Comparison of ENCODE assay signal across 8 cellular contexts in genomic region chr1:3623441-3624150, GRCh38. TPM values are rescaled to one million over a fixed set of nuclear protein-coding genes. Genes with fewer than 3 reads are reported as not detected.
DNase-seq lines count a peak whose midpoint lies in the region; ATAC-seq, FAIRE-seq and TF ChIP-seq lines count a peak whose summit lies in the region.

No MANE protein-coding gene starts in this region.

- H2BK120ac ChIP-seq in mesendoderm (ENCODE audit: low read depth, low read length), result no peak overlapping the region

- no peak overlapping the region for H2AK5ac ChIP-seq in mesendoderm (ENCODE audit: low read length)

- peak overlapping the region; percentile 89 for H3K27ac Mint-ChIP-seq in activated naive CD4-positive, alpha-beta T cell treated with anti-CD3 and anti-CD28 coated beads, Interleukin-2, amount 10 ng/mL, durations not matched to agents 7 days and 5 days

- CTCF ChIA-PET in activated naive CD4-positive, alpha-beta T cell treated with anti-CD3 and anti-CD28 coated beads, Interleukin-2, amount 10 ng/mL, durations not matched to agents 7 days and 5 days (lab: Charles Lee), result interaction anchor here (0.8 to 3.7 kb wide), 4 partner anchors 9 to 170 kb away, joined by 3 to 12 read pairs (median 6); no protein-coding TSS in a partner anchor

- peaks cover 33% of the 10 kb centered on the region for H3K27me3 Mint-ChIP-seq in activated naive CD4-positive, alpha-beta T cell treated with anti-CD3 and anti-CD28 coated beads, Interleukin-2, amount 10 ng/mL, durations not matched to agents 7 days and 5 days

- no peak overlapping the region for H3K18ac ChIP-seq in mesendoderm (ENCODE audit: low read length)

- peaks cover 6% of the 10 kb centered on the region for H3K4me1 ChIP-seq in mesendoderm (ENCODE audit: control insufficient read depth, low read depth, low read length)
- H3K4me1 ChIP-seq in upper lobe of right lung, result peaks cover 26% of the 10 kb centered on the region

- H2BK15ac ChIP-seq in mesendoderm (replicated peaks; ENCODE audit: low read depth), result no peak overlapping the region

- H3K27ac ChIP-seq in mesendoderm (ENCODE audit: low read depth, low read length) (no peak overlapping the region), upper lobe of right lung (peak overlapping the region; percentile 56)

- H4K5ac ChIP-seq in mesendoderm (ENCODE audit: low read length), result no peak overlapping the region

- intact Hi-C loops in upper lobe of right lung (cut with DNase I), result no loop called here

- peak; percentile 37 for DNase-seq in activated naive CD4-positive, alpha-beta T cell treated with anti-CD3 and anti-CD28 coated beads, Interleukin-2, amount 10 ng/mL, durations not matched to agents 7 days and 5 days
- DNase-seq in activated naive CD4-positive, alpha-beta T cell (lab: John Stamatoyannopoulos, UW), result no peak
- DNase-seq in bronchial epithelial cell (ENCODE audit: low read depth), result no peak
- peak; percentile 11 for DNase-seq in mesendoderm
- DNase-seq in upper lobe of right lung, result no peak
- no peak for DNase-seq in NCI-H446 (lab: John Stamatoyannopoulos, UW)
- no peak for DNase-seq in DMS79 treated with DMSO at 0.1 percent for 48 hours (lab: John Stamatoyannopoulos, UW)
- DNase-seq in RPMI8226, result no peak

- peaks cover 4% of the 10 kb centered on the region for H3K36me3 ChIP-seq in bronchial epithelial cell (ENCODE audit: control insufficient read depth, insufficient read depth, low read length)
- H3K36me3 ChIP-seq in mesendoderm (ENCODE audit: control insufficient read depth, insufficient read depth, low read length), result no peaks in the 10 kb centered on the region
- H3K36me3 ChIP-seq in upper lobe of right lung, result peaks cover 14% of the 10 kb centered on the region

- peak overlapping the region; percentile 96 for H3K4me2 ChIP-seq in mesendoderm (ENCODE audit: low read length)

- peak overlapping the region; percentile 91 for H3K56ac ChIP-seq in mesendoderm (ENCODE audit: low read length)

- FAIRE-seq in bronchial epithelial cell (lab: Jason Lieb, UNC), result no peak

- TF ChIP-seq CTCF in bronchial epithelial cell (IDR thresholded peaks at IDR 0.05; ENCODE audit: insufficient read depth, low read length, severe bottlenecking) (no peak), upper lobe of right lung (IDR thresholded peaks at IDR 0.05) (no peak)

- peaks cover 3% of the 10 kb centered on the region for H3K79me1 ChIP-seq in mesendoderm (ENCODE audit: low read length)

- no peaks in the 10 kb centered on the region for H3K79me2 ChIP-seq in mesendoderm (ENCODE audit: control insufficient read depth, insufficient read depth, low read length)

- no peak overlapping the region for H4K8ac ChIP-seq in mesendoderm (ENCODE audit: low read depth, low read length)

- no peaks in the 10 kb centered on the region for H3K9me3 Mint-ChIP-seq in activated naive CD4-positive, alpha-beta T cell treated with anti-CD3 and anti-CD28 coated beads, Interleukin-2, amount 10 ng/mL, durations not matched to agents 7 days and 5 days

- no peak overlapping the region for H3K23ac ChIP-seq in mesendoderm (ENCODE audit: low read length)

- H3K4ac ChIP-seq in mesendoderm (ENCODE audit: low read depth, low read length), result no peak overlapping the region

- H3K4me1 Mint-ChIP-seq in activated naive CD4-positive, alpha-beta T cell treated with anti-CD3 and anti-CD28 coated beads, Interleukin-2, amount 10 ng/mL, durations not matched to agents 7 days and 5 days, result peaks cover 31% of the 10 kb centered on the region

- peaks cover 2% of the 10 kb centered on the region for H3K36me3 Mint-ChIP-seq in activated naive CD4-positive, alpha-beta T cell treated with anti-CD3 and anti-CD28 coated beads, Interleukin-2, amount 10 ng/mL, durations not matched to agents 7 days and 5 days

- no CpG with 5 or more reads among the region's 21 CpGs for WGBS in mesendoderm (ENCODE audit: extremely low coverage, insufficient coverage, low lambda C conversion rate)

- H2BK5ac ChIP-seq in mesendoderm (ENCODE audit: low read length), result no peak overlapping the region

- H3K9ac ChIP-seq in mesendoderm (ENCODE audit: low read length), result peak overlapping the region; percentile 84

- peak overlapping the region; percentile 81 for H3K4me3 Mint-ChIP-seq in activated naive CD4-positive, alpha-beta T cell treated with anti-CD3 and anti-CD28 coated beads, Interleukin-2, amount 10 ng/mL, durations not matched to agents 7 days and 5 days

- no peaks in the 10 kb centered on the region for H3K9me3 ChIP-seq in upper lobe of right lung

- peak overlapping the region; percentile 93 for H3K4me3 ChIP-seq in bronchial epithelial cell (ENCODE audit: low read depth, low read length)
- peak overlapping the region; percentile 83 for H3K4me3 ChIP-seq in mesendoderm (ENCODE audit: low read length)
- H3K4me3 ChIP-seq in upper lobe of right lung, result peak overlapping the region; percentile 99

- no peak for ATAC-seq in upper lobe of right lung

- H3K27me3 ChIP-seq in bronchial epithelial cell (ENCODE audit: control insufficient read depth, insufficient read depth, low read length), result no peaks in the 10 kb centered on the region
- no peaks in the 10 kb centered on the region for H3K27me3 ChIP-seq in mesendoderm (ENCODE audit: insufficient read depth, low read length, poor library complexity)
- H3K27me3 ChIP-seq in upper lobe of right lung, result no peaks in the 10 kb centered on the region

RNA-seq across cellular contexts. Expression of gene TPRG1L, which starts 1.2 kb away (rescaled TPM):
- total RNA-seq in bronchial epithelial cell (31.5 and 33.4 TPM in 2 replicates), upper lobe of right lung (47.5 TPM)
- polyA plus RNA-seq in mesendoderm (2013, experiment 1 of 2), result 13.7 TPM
- polyA plus RNA-seq in mesendoderm (2013, experiment 2 of 2), result 13.4 TPM

RNA-seq across cellular contexts. Expression of gene MEGF6, which starts 12.3 kb away (rescaled TPM):
- total RNA-seq in bronchial epithelial cell, result 1.3 and 1.5 TPM in 2 replicates
- 2.2 TPM for polyA plus RNA-seq in mesendoderm (2013, experiment 1 of 2)
- polyA plus RNA-seq in mesendoderm (2013, experiment 2 of 2), result 1.7 TPM
- total RNA-seq in upper lobe of right lung, result 96.6 TPM

RNA-seq across cellular contexts. Expression of gene WRAP73, which starts 26.3 kb away (rescaled TPM):
- total RNA-seq in bronchial epithelial cell, result 21.3 and 22.1 TPM in 2 replicates
- 13.8 TPM for polyA plus RNA-seq in mesendoderm (2013, experiment 1 of 2)
- 13.7 TPM for polyA plus RNA-seq in mesendoderm (2013, experiment 2 of 2)
- total RNA-seq in upper lobe of right lung, result 18.5 TPM

RNA-seq across cellular contexts. Expression of gene TP73, which starts 28.7 kb away (rescaled TPM):
- total RNA-seq in bronchial epithelial cell (under 0.01 and 0.13 TPM in 2 replicates), upper lobe of right lung (0.29 TPM)
- polyA plus RNA-seq in mesendoderm (2013, experiment 1 of 2), result 0.73 TPM
- polyA plus RNA-seq in mesendoderm (2013, experiment 2 of 2), result 0.73 TPM

Comparison
In these comparisons a context has a peak if more than half of its experiments do, and no peak if none do; other contexts are left out.
1. DNase-seq: peak in activated naive CD4-positive, alpha-beta T cell treated with anti-CD3 and anti-CD28 coated beads, Interleukin-2, amount 10 ng/mL, durations not matched to agents 7 days and 5 days (single experiment) and mesendoderm (single experiment); none in activated naive CD4-positive, alpha-beta T cell (0 of 4), bronchial epithelial cell (single experiment), upper lobe of right lung (single experiment), NCI-H446 (0 of 2), DMS79 treated with DMSO at 0.1 percent for 48 hours (single experiment) and RPMI8226 (single experiment).
2. RNA of gene MEGF6, which starts 12.3 kb away (total RNA-seq): 96.6 TPM in upper lobe of right lung (single experiment); 1.3 to 1.5 TPM in bronchial epithelial cell; every median in the first group is over 10 times any median in the second.
3. Peak in every context shown above with its lines, with median percentiles within 50 percentile points of each other: H3K4me3 ChIP-seq.